In genomic region chr1:241519308-241520079, GRCh38 we compare ENCODE assay signal across 8 cellular contexts. TPM values are rescaled to one million over a fixed set of nuclear protein-coding genes. Genes with fewer than 3 reads are reported as not detected.
A peak's percentile ranks its signal among the peaks of the same experiment; 100 is the strongest.
DNase-seq lines count a peak whose midpoint lies in the region; ATAC-seq, FAIRE-seq and TF ChIP-seq lines count a peak whose summit lies in the region.

TSS of gene FH (minus strand) at chr1:241519755. CDS start at chr1:241519722, 33 bp downstream.

- peaks cover 16% of the 10 kb centered on the region for H3K4me1 Mint-ChIP-seq in activated T-cell treated with anti-CD3 and anti-CD28 coated beads, Interleukin-2, amount 50 U/mL, for 72 hours (ENCODE audit: low read depth)

- peak; percentile 96 for ATAC-seq in GM21786 (IDR thresholded peaks at IDR 0.05; ENCODE audit: unreplicated experiment)
- peak; percentile 97 to 98 for ATAC-seq in activated T-cell treated with anti-CD3 and anti-CD28 coated beads, Interleukin-2, amount 50 U/mL, for 72 hours (replicated peaks in 1 of 2)

- peak in 1 of 6 experiments; percentile 5 for TF ChIP-seq CTCF in esophagus squamous epithelium (IDR thresholded peaks at IDR 0.05)

- 0 to 1% methylated on average over 8 to 17 of the region's 70 CpGs for WGBS in esophagus squamous epithelium, 2 donors

- H3K4me3 Mint-ChIP-seq in activated T-cell treated with anti-CD3 and anti-CD28 coated beads, Interleukin-2, amount 50 U/mL, for 72 hours, result peak within 1 kb of the TSS; percentile 84 to 96

- no peaks in the 10 kb centered on the region for H3K9me3 Mint-ChIP-seq in activated T-cell treated with anti-CD3 and anti-CD28 coated beads, Interleukin-2, amount 50 U/mL, for 72 hours

- FAIRE-seq in RCC 7860 (lab: Jason Lieb, UNC), result peak; percentile 99

- intact Hi-C loops in esophagus squamous epithelium (cut with DNase I), result loop anchor here (10.0 kb wide), 1 partner anchor 105 kb away; no protein-coding TSS in a partner anchor

- peak within 1 kb of the TSS; percentile 74 for H3K27ac ChIP-seq in KOPT-K1 (ENCODE audit: low read depth, low read length, poor library complexity, severe bottlenecking)
- peak within 1 kb of the TSS; percentile 88 to 96 (median 94) for H3K27ac ChIP-seq in esophagus squamous epithelium

- H3K4me3 ChIP-seq in esophagus squamous epithelium, result peak within 1 kb of the TSS; percentile 75 to 98 (median 94)

- peaks cover 0 to 7% of the 10 kb centered on the region in 2 donors for H3K36me3 Mint-ChIP-seq in activated T-cell treated with anti-CD3 and anti-CD28 coated beads, Interleukin-2, amount 50 U/mL, for 72 hours (ENCODE audit: insufficient read depth in 2 of 2)

- peaks cover 0 to 27% (median 0%) of the 10 kb centered on the region in 4 donors for H3K27me3 ChIP-seq in esophagus squamous epithelium

- H3K36me3 ChIP-seq in KOPT-K1 (ENCODE audit: insufficient read depth, low read length), result peaks cover 18% of the 10 kb centered on the region
- H3K36me3 ChIP-seq in esophagus squamous epithelium, result peaks cover 0 to 22% (median 0%) of the 10 kb centered on the region in 3 donors

- TF ChIP-seq POLR2A in esophagus squamous epithelium (IDR thresholded peaks at IDR 0.05), result peak in 3 of 4 donors; percentile 17 to 92 (median 75)

- DNase-seq in DMS79 (lab: John Stamatoyannopoulos, UW) (peak; percentile 97), RCC 7860 (ENCODE audit: low spot score) (peak; percentile 97), esophagus squamous epithelium (lab: John Stamatoyannopoulos, UW) (peak; percentile 88), myocyte (ENCODE audit: low read depth) (peak; percentile 99)
- peak; percentile 92 to 95 for DNase-seq in activated T-cell treated with anti-CD3 and anti-CD28 coated beads, Interleukin-2, amount 50 U/mL, for 72 hours
- DNase-seq in stimulated activated CD8-positive, alpha-beta memory T cell treated with anti-CD3 and anti-CD28 coated beads, Interleukin-7, amount 100 ng/mL, for 48 hours (ENCODE audit: extremely low read depth in 1 of 2, low read depth in 1 of 2), result peak; percentile 78 to 89

- peaks cover 24% of the 10 kb centered on the region for H3K27me3 Mint-ChIP-seq in activated T-cell treated with anti-CD3 and anti-CD28 coated beads, Interleukin-2, amount 50 U/mL, for 72 hours (ENCODE audit: low read depth)

- peak within 1 kb of the TSS; percentile 78 for H3K27ac Mint-ChIP-seq in activated T-cell treated with anti-CD3 and anti-CD28 coated beads, Interleukin-2, amount 50 U/mL, for 72 hours

- no peaks in the 10 kb centered on the region for H3K9me3 ChIP-seq in KOPT-K1 (ENCODE audit: insufficient read depth, low read length, poor library complexity, severe bottlenecking)
- H3K9me3 ChIP-seq in esophagus squamous epithelium, result no peaks in the 10 kb centered on the region

- peaks cover 0 to 26% (median 7%) of the 10 kb centered on the region in 3 donors for H3K4me1 ChIP-seq in esophagus squamous epithelium

RNA-seq across cellular contexts. Expression of gene FH, which starts in this region (rescaled TPM):
- 10 to 100 TPM; 62.0 to 72.6 TPM for total RNA-seq in activated T-cell treated with anti-CD3 and anti-CD28 coated beads, Interleukin-2, amount 50 U/mL, for 72 hours
- total RNA-seq in esophagus squamous epithelium, result 100 to 1,000 TPM in 1 of 4 donors, 10 to 100 TPM in 3; 44.6 to 101 (median 70.0) TPM
- total RNA-seq in myocyte, result 67.0 and 94.9 TPM in 2 replicates
- polyA plus RNA-seq in myocyte (2012), result 46.8 TPM

Comparison
In these comparisons a context has a peak if more than half of its experiments do, and no peak if none do; other contexts are left out.
1. Peak in every context shown above with its lines: DNase-seq, ATAC-seq, H3K4me3 ChIP-seq and H3K27ac ChIP-seq.